In genomic region chr17:6048486-6048885, GRCh38 we compare ENCODE assay signal across 20 cellular contexts. TPM values are rescaled to one million over a fixed set of nuclear protein-coding genes. Genes with fewer than 3 reads are reported as not detected.
"Had no signal": no experiment of that assay in that cellular context is flagged by ENCODE, and none has a peak within 500 bp of the region (broad histone marks: within the 10 kb centered on the region; RNA-seq: fewer than 3 reads in every experiment).

No MANE protein-coding gene starts in this region.

- H3K79me2 ChIP-seq: parathyroid adenoma had no signal

- H3K27ac ChIP-seq: epithelial cell of prostate, heart left ventricle, parathyroid adenoma, prostate gland, right lobe of liver, thoracic aorta, transverse colon had no signal

- H3K9me3 ChIP-seq: heart left ventricle, mucosa of descending colon, prostate gland, right lobe of liver, stomach, thoracic aorta, transverse colon had no signal

- ATAC-seq: heart left ventricle, left lobe of liver, mucosa of descending colon, natural killer cell, right lobe of liver had no signal

- DNase-seq: effector memory CD4-positive, alpha-beta T cell; foreskin melanocyte; heart left ventricle; hippocampal formation; mammary epithelial cell; mucosa of descending colon; natural killer cell; retina; right lobe of liver; stimulated activated CD4-positive, alpha-beta T cell treated with anti-CD3 and anti-CD28 coated beads, Interleukin-2, amount 100 ng/mL, for 24 hours; stimulated activated CD4-positive, alpha-beta T cell treated with anti-CD3 and anti-CD28 coated beads, Interleukin-4, amount 100 ng/mL, for 4 hours; stimulated activated naive CD4-positive, alpha-beta T cell; stomach; substantia nigra; transverse colon had no signal

- H3K4me3 ChIP-seq: heart left ventricle, mucosa of descending colon, prostate gland, right lobe of liver, stomach, thoracic aorta, transverse colon had no signal

- H3K4me1 ChIP-seq: heart left ventricle, parathyroid adenoma, prostate gland, right lobe of liver, transverse colon had no signal

- H3K36me3 ChIP-seq: heart left ventricle, prostate gland, right lobe of liver, stomach, thoracic aorta, transverse colon had no signal

- H3K9ac ChIP-seq: parathyroid adenoma had no signal

- H3K27me3 ChIP-seq: heart left ventricle, right lobe of liver, stomach had no signal

- H2AFZ ChIP-seq: parathyroid adenoma had no signal

RNA-seq across cellular contexts. Expression of gene WSCD1, which starts 21.7 kb away (rescaled TPM):
- total RNA-seq: mammary epithelial cell had no signal
- polyA plus RNA-seq: mammary epithelial cell had no signal
